ENCODE assay signal across 27 cellular contexts in genomic region chr4:99729186-99729585, GRCh38.
"Had no signal": no experiment of that assay in that cellular context is flagged by ENCODE, and none has a peak within 500 bp of the region (broad histone marks: within the 10 kb centered on the region; RNA-seq: fewer than 3 reads in every experiment).

No MANE protein-coding gene starts in this region.

- H3K36me3 Mint-ChIP-seq: stimulated activated effector memory CD8-positive, alpha-beta T cell treated with anti-CD3 and anti-CD28 coated beads, Interleukin-12 subunit alpha, Interleukin-12 subunit beta, amount 100 ng/mL, for 72 hours; stimulated activated memory B cell treated with anti-CD40 and anti-IgM and Interleukin-4, amounts not matched to agents 10 μg/mL and 1 μg/mL and 100 μg/mL, for 72 hours; type B pancreatic cell had no signal

- H3K9me3 ChIP-seq: stomach, suprapubic skin, testis, thoracic aorta, thyroid gland, tibial artery, transverse colon, upper lobe of left lung, upper lobe of right lung, uterus, vagina had no signal

- H3K4me3 Mint-ChIP-seq: stimulated activated effector memory CD8-positive, alpha-beta T cell treated with anti-CD3 and anti-CD28 coated beads, Interleukin-12 subunit alpha, Interleukin-12 subunit beta, amount 100 ng/mL, for 72 hours; stimulated activated memory B cell treated with anti-CD40 and anti-IgM and Interleukin-4, amounts not matched to agents 10 μg/mL and 1 μg/mL and 100 μg/mL, for 72 hours; stimulated activated naive B cell treated with anti-CD40 and anti-IgM and Interleukin-4, amounts not matched to agents 10 μg/mL and 1 μg/mL and 100 μg/mL, for 72 hours; stimulated activated naive CD8-positive, alpha-beta T cell treated with anti-CD3 and anti-CD28 coated beads, Interleukin-15, amount 100 ng/mL, for 72 hours; stimulated activated naive CD8-positive, alpha-beta T cell treated with anti-CD3 and anti-CD28 coated beads, Interleukin-15, Interleukin-2, amounts not matched to agents 100 ng/mL and 50 ng/mL, for 24 hours; type B pancreatic cell had no signal

- H3K9me3 Mint-ChIP-seq: stimulated activated effector memory CD8-positive, alpha-beta T cell treated with anti-CD3 and anti-CD28 coated beads, Interleukin-12 subunit alpha, Interleukin-12 subunit beta, amount 100 ng/mL, for 72 hours; stimulated activated naive CD8-positive, alpha-beta T cell treated with anti-CD3 and anti-CD28 coated beads, Interleukin-15, amount 100 ng/mL, for 72 hours; type B pancreatic cell had no signal

- H3K4me1 ChIP-seq: suprapubic skin, testis, tibial nerve, upper lobe of right lung, vagina had no signal

- H3K36me3 ChIP-seq: stomach, suprapubic skin, thoracic aorta, thyroid gland, tibial artery, tibial nerve, transverse colon, upper lobe of left lung, upper lobe of right lung, uterus, vagina had no signal

- H3K27me3 ChIP-seq: stomach, suprapubic skin, testis, thyroid gland, tibial artery, tibial nerve, transverse colon, upper lobe of left lung, upper lobe of right lung, uterus, vagina had no signal

- H3K27ac Mint-ChIP-seq: stimulated activated effector memory CD8-positive, alpha-beta T cell treated with anti-CD3 and anti-CD28 coated beads, Interleukin-12 subunit alpha, Interleukin-12 subunit beta, amount 100 ng/mL, for 72 hours; stimulated activated memory B cell treated with anti-CD40 and anti-IgM and Interleukin-4, amounts not matched to agents 10 μg/mL and 1 μg/mL and 100 μg/mL, for 72 hours; stimulated activated naive B cell treated with anti-CD40 and anti-IgM and Interleukin-4, amounts not matched to agents 10 μg/mL and 1 μg/mL and 100 μg/mL, for 72 hours; stimulated activated naive CD8-positive, alpha-beta T cell treated with anti-CD3 and anti-CD28 coated beads, Interleukin-15, amount 100 ng/mL, for 72 hours; stimulated activated naive CD8-positive, alpha-beta T cell treated with anti-CD3 and anti-CD28 coated beads, Interleukin-15, Interleukin-2, amounts not matched to agents 100 ng/mL and 50 ng/mL, for 24 hours; type B pancreatic cell had no signal

- DNase-seq: stimulated activated CD4-positive, alpha-beta T cell treated with anti-CD3 and anti-CD28 coated beads, Interleukin-2, amount 100 ng/mL, for 48 hours; stimulated activated CD4-positive, alpha-beta T cell treated with anti-CD3 and anti-CD28 coated beads, Interleukin-4, amount 100 ng/mL, for 1 hour; stimulated activated CD4-positive, alpha-beta T cell treated with anti-CD3 and anti-CD28 coated beads, Interleukin-4, amount 100 ng/mL, for 24 hours; stimulated activated CD4-positive, alpha-beta T cell treated with anti-CD3 and anti-CD28 coated beads, Interleukin-4, amount 100 ng/mL, for 4 hours; stimulated activated CD8-positive, alpha-beta memory T cell treated with anti-CD3 and anti-CD28 coated beads, Interleukin-4, amount 100 ng/mL, for 48 hours; stimulated activated naive B cell treated with anti-CD40 and anti-IgM and Interleukin-4, amounts not matched to agents 10 μg/mL and 1 μg/mL and 100 μg/mL, for 72 hours; stimulated activated naive CD4-positive, alpha-beta T cell; stimulated activated naive CD4-positive, alpha-beta T cell treated with Interleukin-2 at 50 U/mL for 16 hours; stimulated activated naive CD8-positive, alpha-beta T cell treated with anti-CD3 and anti-CD28 coated beads, Interleukin-15, amount 100 ng/mL, for 72 hours; stimulated activated naive CD8-positive, alpha-beta T cell treated with anti-CD3 and anti-CD28 coated beads, Interleukin-15, Interleukin-2, amounts not matched to agents 100 U/mL and 50 U/mL, for 24 hours; stomach; substantia nigra; testis; thyroid gland; tibial artery; transverse colon; upper lobe of left lung; upper lobe of right lung; uterus had no signal

- H3K27me3 Mint-ChIP-seq: stimulated activated naive CD8-positive, alpha-beta T cell treated with anti-CD3 and anti-CD28 coated beads, Interleukin-15, amount 100 ng/mL, for 72 hours; type B pancreatic cell had no signal

- H3K4me3 ChIP-seq: stomach, suprapubic skin, testis, thoracic aorta, thyroid gland, tibial artery, tibial nerve, transverse colon, upper lobe of left lung, upper lobe of right lung, uterus, vagina had no signal

- H3K27ac ChIP-seq: stomach, suprapubic skin, testis, thoracic aorta, thyroid gland, tibial artery, tibial nerve, transverse colon, upper lobe of left lung, upper lobe of right lung, uterus, vagina had no signal

- H3K4me1 Mint-ChIP-seq: stimulated activated effector memory CD8-positive, alpha-beta T cell treated with anti-CD3 and anti-CD28 coated beads, Interleukin-12 subunit alpha, Interleukin-12 subunit beta, amount 100 ng/mL, for 72 hours; stimulated activated memory B cell treated with anti-CD40 and anti-IgM and Interleukin-4, amounts not matched to agents 10 μg/mL and 1 μg/mL and 100 μg/mL, for 72 hours; stimulated activated naive B cell treated with anti-CD40 and anti-IgM and Interleukin-4, amounts not matched to agents 10 μg/mL and 1 μg/mL and 100 μg/mL, for 72 hours; stimulated activated naive CD8-positive, alpha-beta T cell treated with anti-CD3 and anti-CD28 coated beads, Interleukin-15, amount 100 ng/mL, for 72 hours had no signal
